ENCODE assay signal across 1 cellular context in the genomic region with DNA sequence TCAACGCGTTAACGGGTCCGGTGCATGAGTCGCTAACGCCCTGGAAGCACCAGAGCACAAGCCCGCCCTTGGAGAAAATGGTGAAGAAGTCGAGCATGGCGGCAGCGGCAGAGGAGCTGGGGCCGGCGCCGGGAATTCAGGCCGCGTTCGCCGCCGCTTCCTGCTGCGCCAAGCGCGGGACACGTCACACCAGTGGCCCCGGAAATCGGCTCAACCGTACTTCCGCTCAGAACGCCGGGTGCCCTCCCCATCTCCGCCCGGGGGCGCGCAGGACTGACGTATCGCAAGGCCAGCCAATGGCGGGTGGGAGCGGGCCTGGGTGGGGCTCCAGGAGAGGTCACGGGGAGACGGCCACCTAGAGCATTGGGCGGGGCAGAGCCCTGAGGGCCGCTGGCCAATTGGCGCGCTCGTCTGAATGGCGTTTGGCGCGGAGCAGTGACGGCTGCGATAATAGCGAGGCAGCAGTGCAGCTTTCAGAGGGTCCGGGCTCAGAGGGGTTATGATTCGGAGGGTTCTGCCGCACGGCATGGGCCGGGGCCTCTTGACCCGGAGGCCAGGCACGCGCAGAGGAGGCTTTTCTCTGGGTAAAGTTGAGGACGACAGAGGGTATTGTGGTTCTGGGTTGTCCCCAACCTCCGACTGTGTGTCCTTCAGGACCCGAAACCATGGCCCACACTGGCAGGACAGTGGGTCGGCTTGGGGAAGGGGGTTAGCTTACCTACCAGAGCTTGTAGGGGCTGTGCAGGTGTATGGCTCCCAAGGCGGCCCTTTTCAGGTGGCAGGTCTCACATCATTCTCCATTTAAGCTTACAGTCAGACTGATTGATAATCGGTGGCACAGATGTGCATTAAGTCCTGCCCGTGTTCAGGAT.
TF ChIP-seq lines count a peak whose summit lies in the region.

A gene (plus strand): TSS at position 447 of the 872 bp plus-strand sequence. CDS start 53 bp downstream, at position 500.
A gene with protein sequence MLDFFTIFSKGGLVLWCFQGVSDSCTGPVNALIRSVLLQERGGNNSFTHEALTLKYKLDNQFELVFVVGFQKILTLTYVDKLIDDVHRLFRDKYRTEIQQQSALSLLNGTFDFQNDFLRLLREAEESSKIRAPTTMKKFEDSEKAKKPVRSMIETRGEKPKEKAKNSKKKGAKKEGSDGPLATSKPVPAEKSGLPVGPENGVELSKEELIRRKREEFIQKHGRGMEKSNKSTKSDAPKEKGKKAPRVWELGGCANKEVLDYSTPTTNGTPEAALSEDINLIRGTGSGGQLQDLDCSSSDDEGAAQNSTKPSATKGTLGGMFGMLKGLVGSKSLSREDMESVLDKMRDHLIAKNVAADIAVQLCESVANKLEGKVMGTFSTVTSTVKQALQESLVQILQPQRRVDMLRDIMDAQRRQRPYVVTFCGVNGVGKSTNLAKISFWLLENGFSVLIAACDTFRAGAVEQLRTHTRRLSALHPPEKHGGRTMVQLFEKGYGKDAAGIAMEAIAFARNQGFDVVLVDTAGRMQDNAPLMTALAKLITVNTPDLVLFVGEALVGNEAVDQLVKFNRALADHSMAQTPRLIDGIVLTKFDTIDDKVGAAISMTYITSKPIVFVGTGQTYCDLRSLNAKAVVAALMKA (minus strand): TSS at position 188 of the 872 bp plus-strand sequence. CDS start 91 bp downstream, at position 97.

TF ChIP-seq in SK-N-SH, 30 proteins besides CTCF, POLR2A, EP300 and RAD21 (continued from another document):
- TF ChIP-seq, protein P1, sequence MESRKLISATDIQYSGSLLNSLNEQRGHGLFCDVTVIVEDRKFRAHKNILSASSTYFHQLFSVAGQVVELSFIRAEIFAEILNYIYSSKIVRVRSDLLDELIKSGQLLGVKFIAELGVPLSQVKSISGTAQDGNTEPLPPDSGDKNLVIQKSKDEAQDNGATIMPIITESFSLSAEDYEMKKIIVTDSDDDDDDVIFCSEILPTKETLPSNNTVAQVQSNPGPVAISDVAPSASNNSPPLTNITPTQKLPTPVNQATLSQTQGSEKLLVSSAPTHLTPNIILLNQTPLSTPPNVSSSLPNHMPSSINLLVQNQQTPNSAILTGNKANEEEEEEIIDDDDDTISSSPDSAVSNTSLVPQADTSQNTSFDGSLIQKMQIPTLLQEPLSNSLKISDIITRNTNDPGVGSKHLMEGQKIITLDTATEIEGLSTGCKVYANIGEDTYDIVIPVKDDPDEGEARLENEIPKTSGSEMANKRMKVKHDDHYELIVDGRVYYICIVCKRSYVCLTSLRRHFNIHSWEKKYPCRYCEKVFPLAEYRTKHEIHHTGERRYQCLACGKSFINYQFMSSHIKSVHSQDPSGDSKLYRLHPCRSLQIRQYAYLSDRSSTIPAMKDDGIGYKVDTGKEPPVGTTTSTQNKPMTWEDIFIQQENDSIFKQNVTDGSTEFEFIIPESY (IDR thresholded peaks at IDR 0.05; ENCODE audit: borderline replicate concordance, low read depth), result no peak
- TF ChIP-seq, protein P2, sequence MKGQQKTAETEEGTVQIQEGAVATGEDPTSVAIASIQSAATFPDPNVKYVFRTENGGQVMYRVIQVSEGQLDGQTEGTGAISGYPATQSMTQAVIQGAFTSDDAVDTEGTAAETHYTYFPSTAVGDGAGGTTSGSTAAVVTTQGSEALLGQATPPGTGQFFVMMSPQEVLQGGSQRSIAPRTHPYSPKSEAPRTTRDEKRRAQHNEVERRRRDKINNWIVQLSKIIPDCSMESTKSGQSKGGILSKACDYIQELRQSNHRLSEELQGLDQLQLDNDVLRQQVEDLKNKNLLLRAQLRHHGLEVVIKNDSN (IDR thresholded peaks at IDR 0.05; ENCODE audit: borderline replicate concordance, low read depth), result peak; percentile 89
- TF ChIP-seq TEAD4 (IDR thresholded peaks at IDR 0.05; ENCODE audit: borderline replicate concordance, insufficient read depth) (no peak), ELF1 (IDR thresholded peaks at IDR 0.05) (peak; percentile 93), MXI1 (IDR thresholded peaks at IDR 0.05; ENCODE audit: low read depth, low read length) (peak; percentile 84; the same call in 1 of the 2 replicates), GATA2 (CRISPR knock-in tag; IDR thresholded peaks at IDR 0.05) (no peak), NRF1 (IDR thresholded peaks at IDR 0.05; ENCODE audit: low read depth, low read length) (no peak), TAF1 (IDR thresholded peaks at IDR 0.05; ENCODE audit: borderline replicate concordance, low read depth, low read length) (peak; percentile 47; the same call in 1 of the 2 replicates), TCF12 (IDR thresholded peaks at IDR 0.05) (peak; percentile 12; the same call in 1 of the 2 replicates), RCOR1 (IDR thresholded peaks at IDR 0.05; ENCODE audit: low read length) (no peak), FOXM1 (IDR thresholded peaks at IDR 0.05; ENCODE audit: low read depth) (no peak)
- TF ChIP-seq, protein P3, sequence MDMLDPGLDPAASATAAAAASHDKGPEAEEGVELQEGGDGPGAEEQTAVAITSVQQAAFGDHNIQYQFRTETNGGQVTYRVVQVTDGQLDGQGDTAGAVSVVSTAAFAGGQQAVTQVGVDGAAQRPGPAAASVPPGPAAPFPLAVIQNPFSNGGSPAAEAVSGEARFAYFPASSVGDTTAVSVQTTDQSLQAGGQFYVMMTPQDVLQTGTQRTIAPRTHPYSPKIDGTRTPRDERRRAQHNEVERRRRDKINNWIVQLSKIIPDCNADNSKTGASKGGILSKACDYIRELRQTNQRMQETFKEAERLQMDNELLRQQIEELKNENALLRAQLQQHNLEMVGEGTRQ (IDR thresholded peaks at IDR 0.05; ENCODE audit: borderline replicate concordance, low read depth, low read length), result peak; percentile 66; the same call in 1 of the 2 replicates
- TF ChIP-seq, protein P4, sequence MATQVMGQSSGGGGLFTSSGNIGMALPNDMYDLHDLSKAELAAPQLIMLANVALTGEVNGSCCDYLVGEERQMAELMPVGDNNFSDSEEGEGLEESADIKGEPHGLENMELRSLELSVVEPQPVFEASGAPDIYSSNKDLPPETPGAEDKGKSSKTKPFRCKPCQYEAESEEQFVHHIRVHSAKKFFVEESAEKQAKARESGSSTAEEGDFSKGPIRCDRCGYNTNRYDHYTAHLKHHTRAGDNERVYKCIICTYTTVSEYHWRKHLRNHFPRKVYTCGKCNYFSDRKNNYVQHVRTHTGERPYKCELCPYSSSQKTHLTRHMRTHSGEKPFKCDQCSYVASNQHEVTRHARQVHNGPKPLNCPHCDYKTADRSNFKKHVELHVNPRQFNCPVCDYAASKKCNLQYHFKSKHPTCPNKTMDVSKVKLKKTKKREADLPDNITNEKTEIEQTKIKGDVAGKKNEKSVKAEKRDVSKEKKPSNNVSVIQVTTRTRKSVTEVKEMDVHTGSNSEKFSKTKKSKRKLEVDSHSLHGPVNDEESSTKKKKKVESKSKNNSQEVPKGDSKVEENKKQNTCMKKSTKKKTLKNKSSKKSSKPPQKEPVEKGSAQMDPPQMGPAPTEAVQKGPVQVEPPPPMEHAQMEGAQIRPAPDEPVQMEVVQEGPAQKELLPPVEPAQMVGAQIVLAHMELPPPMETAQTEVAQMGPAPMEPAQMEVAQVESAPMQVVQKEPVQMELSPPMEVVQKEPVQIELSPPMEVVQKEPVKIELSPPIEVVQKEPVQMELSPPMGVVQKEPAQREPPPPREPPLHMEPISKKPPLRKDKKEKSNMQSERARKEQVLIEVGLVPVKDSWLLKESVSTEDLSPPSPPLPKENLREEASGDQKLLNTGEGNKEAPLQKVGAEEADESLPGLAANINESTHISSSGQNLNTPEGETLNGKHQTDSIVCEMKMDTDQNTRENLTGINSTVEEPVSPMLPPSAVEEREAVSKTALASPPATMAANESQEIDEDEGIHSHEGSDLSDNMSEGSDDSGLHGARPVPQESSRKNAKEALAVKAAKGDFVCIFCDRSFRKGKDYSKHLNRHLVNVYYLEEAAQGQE (IDR thresholded peaks at IDR 0.05; ENCODE audit: low read depth, low read length), result no peak
- TF ChIP-seq, protein P5, sequence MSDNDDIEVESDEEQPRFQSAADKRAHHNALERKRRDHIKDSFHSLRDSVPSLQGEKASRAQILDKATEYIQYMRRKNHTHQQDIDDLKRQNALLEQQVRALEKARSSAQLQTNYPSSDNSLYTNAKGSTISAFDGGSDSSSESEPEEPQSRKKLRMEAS (IDR thresholded peaks at IDR 0.05; ENCODE audit: low read depth), result peak; percentile 82
